In the genomic region with DNA sequence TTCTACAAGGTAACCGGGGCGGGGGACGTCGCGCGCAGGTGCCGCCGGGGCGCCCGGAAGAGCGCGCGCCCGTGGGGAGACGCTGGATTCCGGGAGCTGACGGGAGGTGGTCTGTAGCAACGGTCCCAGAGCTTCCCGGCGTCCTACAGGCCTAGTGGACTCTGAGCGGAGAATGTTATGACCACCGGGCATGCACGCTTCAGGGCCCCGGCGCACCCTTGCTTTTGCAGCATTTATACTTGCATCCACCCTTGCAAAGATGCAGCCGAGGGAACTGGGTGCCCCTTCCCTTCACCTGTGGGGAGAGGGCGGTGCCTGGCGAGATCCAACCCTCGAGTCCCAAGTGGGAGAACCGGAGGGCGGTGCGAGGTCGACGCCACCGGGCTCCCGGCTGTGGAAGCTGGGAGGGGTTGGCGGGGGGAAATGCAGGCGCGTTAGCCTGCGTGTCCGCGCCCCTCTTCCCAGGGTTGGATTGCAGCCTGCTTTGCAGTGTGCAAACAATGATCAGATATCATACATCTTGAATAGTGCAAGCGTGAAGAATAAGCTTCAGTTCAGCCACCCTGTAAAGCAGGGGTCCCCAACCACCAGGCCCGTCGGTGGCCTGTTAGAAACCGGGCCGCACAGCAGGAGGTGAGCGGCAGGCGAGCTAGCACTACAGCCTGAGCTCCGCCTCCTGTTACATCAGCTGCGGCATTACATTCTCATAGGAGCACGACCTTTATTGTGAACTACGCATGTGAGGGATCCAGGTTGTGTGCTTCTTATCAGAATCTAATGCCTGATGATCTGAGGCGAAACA, we compare ENCODE assay signal across 8 cellular contexts. TPM values are rescaled to one million over a fixed set of nuclear protein-coding genes. Genes with fewer than 3 reads are reported as not detected.
DNase-seq lines count a peak whose midpoint lies in the region; ATAC-seq and TF ChIP-seq lines count a peak whose summit lies in the region.

No MANE protein-coding gene starts in this region.

- POLR2A ChIA-PET in activated CD4-positive, alpha-beta memory T cell treated with anti-CD3 and anti-CD28 coated beads for 36 hours (lab: Charles Lee): interaction anchor here (0.9 to 3.7 kb wide), 15 partner anchors 10 to 328 kb away, joined by 3 to 44 read pairs (median 4); a partner anchor contains a TSS

- peaks cover 57% of the 10 kb centered on the region for H3K4me1 Mint-ChIP-seq in activated CD4-positive, alpha-beta memory T cell treated with anti-CD3 and anti-CD28 coated beads for 36 hours (ENCODE audit: low read depth)
- peaks cover 42% of the 10 kb centered on the region for H3K4me1 Mint-ChIP-seq in memory B cell

- H3K27ac ChIP-seq in 22Rv1: peak overlapping the region; percentile 99

- peak overlapping the region; percentile 99 for H3K27ac Mint-ChIP-seq in activated CD4-positive, alpha-beta memory T cell treated with anti-CD3 and anti-CD28 coated beads for 36 hours
- H3K27ac Mint-ChIP-seq in memory B cell: peak overlapping the region; percentile 97

- peak; percentile 66 for DNase-seq in NCI-H526 treated with DMSO at 0.1 percent for 48 hours (lab: John Stamatoyannopoulos, UW)
- peak; percentile 83 for DNase-seq in activated CD4-positive, alpha-beta memory T cell treated with anti-CD3 and anti-CD28 coated beads for 36 hours
- DNase-seq in effector CD4-positive, alpha-beta T cell: peak; percentile 65
- DNase-seq in memory B cell (ENCODE audit: low spot score in 2 of 2): peak; percentile 46 to 47
- peak; percentile 42 for DNase-seq in stimulated activated CD8-positive, alpha-beta memory T cell treated with anti-CD3 and anti-CD28 coated beads, Interleukin-12 subunit alpha, Interleukin-12 subunit beta, amount 100 ng/mL, for 4 hours (ENCODE audit: low read depth)

- H3K36me3 Mint-ChIP-seq in activated CD4-positive, alpha-beta memory T cell treated with anti-CD3 and anti-CD28 coated beads for 36 hours: peaks cover 37% of the 10 kb centered on the region
- H3K36me3 Mint-ChIP-seq in memory B cell: peaks cover 22% of the 10 kb centered on the region

- peaks cover 7% of the 10 kb centered on the region for H3K9me3 Mint-ChIP-seq in activated CD4-positive, alpha-beta memory T cell treated with anti-CD3 and anti-CD28 coated beads for 36 hours
- peaks cover 7% of the 10 kb centered on the region for H3K9me3 Mint-ChIP-seq in memory B cell

- ATAC-seq in GM18868 (IDR thresholded peaks at IDR 0.05; ENCODE audit: unreplicated experiment) (peak; percentile 28), HG03378 (IDR thresholded peaks at IDR 0.05; ENCODE audit: unreplicated experiment) (peak; percentile 21), memory B cell (ENCODE audit: low read depth) (peak; percentile 37)

- peak; percentile 33 for TF ChIP-seq CTCF in 22Rv1 (IDR thresholded peaks at IDR 0.05)

- H3K27me3 Mint-ChIP-seq in activated CD4-positive, alpha-beta memory T cell treated with anti-CD3 and anti-CD28 coated beads for 36 hours: no peaks in the 10 kb centered on the region
- no peaks in the 10 kb centered on the region for H3K27me3 Mint-ChIP-seq in memory B cell

- H3K4me3 Mint-ChIP-seq in activated CD4-positive, alpha-beta memory T cell treated with anti-CD3 and anti-CD28 coated beads for 36 hours: peak overlapping the region; percentile 97
- H3K4me3 Mint-ChIP-seq in memory B cell: peak overlapping the region; percentile 83

- intact Hi-C loops in activated CD4-positive, alpha-beta memory T cell treated with anti-CD3 and anti-CD28 coated beads for 36 hours (cut with micrococcal nuclease): loop anchor here (1.0 to 10.0 kb wide), 11 partner anchors 13 to 419 kb away; a partner anchor contains a TSS

- CTCF ChIA-PET in activated CD4-positive, alpha-beta memory T cell treated with anti-CD3 and anti-CD28 coated beads for 36 hours (lab: Charles Lee): interaction anchor here (0.6 to 2.9 kb wide), 25 partner anchors 8 to 201 kb away, joined by 3 to 35 read pairs (median 3); no protein-coding TSS in a partner anchor

RNA-seq across cellular contexts. Expression of a gene that starts 0.6 kb away (rescaled TPM):
- 100 to 1,000 TPM; 102 to 104 TPM for total RNA-seq in activated CD4-positive, alpha-beta memory T cell treated with anti-CD3 and anti-CD28 coated beads for 36 hours

RNA-seq across cellular contexts. Expression of a gene that starts 0.8 kb away (rescaled TPM):
- 10 to 100 TPM; 14.0 to 17.1 TPM for total RNA-seq in activated CD4-positive, alpha-beta memory T cell treated with anti-CD3 and anti-CD28 coated beads for 36 hours

Comparison
In these comparisons a context has a peak if more than half of its experiments do, and no peak if none do; other contexts are left out.
1. Peak in every context shown above with its lines: DNase-seq, ATAC-seq and H3K27ac ChIP-seq.